In the genomic region with DNA sequence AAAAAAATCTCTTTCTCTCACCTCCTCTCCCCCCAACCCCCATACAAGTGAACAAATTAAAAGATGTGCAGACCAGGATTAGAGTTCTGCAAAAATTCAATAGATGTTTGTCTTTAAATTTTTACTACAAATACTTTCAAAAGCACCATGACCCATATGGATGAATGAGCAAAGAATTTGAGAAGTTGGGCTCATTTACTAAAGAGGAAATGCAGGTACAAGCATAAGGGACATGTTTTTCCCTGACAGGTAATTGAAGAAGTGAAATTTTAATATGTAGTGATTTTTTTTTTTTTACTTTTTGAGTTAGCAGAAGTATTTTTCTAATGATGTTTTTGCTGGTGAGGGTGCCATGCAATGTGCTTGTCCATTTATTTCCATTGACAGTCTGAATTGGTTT, we compare ENCODE assay signal across 19 cellular contexts. TPM values are rescaled to one million over a fixed set of nuclear protein-coding genes. Genes with fewer than 3 reads are reported as not detected.
DNase-seq lines count a peak whose midpoint lies in the region; ATAC-seq and TF ChIP-seq lines count a peak whose summit lies in the region.
"Had no signal": no experiment of that assay in that cellular context is flagged by ENCODE, and none has a peak within 500 bp of the region (broad histone marks: within the 10 kb centered on the region; RNA-seq: fewer than 3 reads in every experiment).

No MANE protein-coding gene starts in this region.

- peaks cover 53% of the 10 kb centered on the region; the same call in 1 of the 2 replicates for H3K79me2 ChIP-seq in OCI-LY7 (ENCODE audit: insufficient read depth, low read depth, low read length)
- H3K79me2 ChIP-seq in SK-N-SH (ENCODE audit: insufficient read depth) = peaks cover 62% of the 10 kb centered on the region

- peaks cover 72% of the 10 kb centered on the region for H3K4me1 Mint-ChIP-seq in activated naive CD8-positive, alpha-beta T cell (ENCODE audit: low read depth)
- H3K4me1 Mint-ChIP-seq in activated naive CD8-positive, alpha-beta T cell treated with anti-CD3 and anti-CD28 coated beads for 36 hours = peaks cover 48% of the 10 kb centered on the region
- H3K4me1 Mint-ChIP-seq in naive B cell (peaks cover 55 to 74% (median 69%) of the 10 kb centered on the region in 3 donors), CD14-positive monocyte (peaks cover 24% of the 10 kb centered on the region)
- peaks cover 6% of the 10 kb centered on the region for H3K4me1 Mint-ChIP-seq in activated CD8-positive, alpha-beta T cell treated with anti-CD3 and anti-CD28 coated beads, Interleukin-2, amount 10 ng/mL, durations not matched to agents 7 days and 5 days (ENCODE audit: low read depth)

- H3K36me3 ChIP-seq in OCI-LY7 (ENCODE audit: insufficient read depth, low read length) (no peaks in the 10 kb centered on the region), SK-N-SH (replicated peaks in 1 of 2; ENCODE audit: control insufficient read depth in 1 of 2, insufficient read depth in 2 of 2, low read length in 1 of 2) (peaks cover 0 to 3% of the 10 kb centered on the region in 2 experiments)

- H2AFZ ChIP-seq in OCI-LY7 (ENCODE audit: low read length) (no peak overlapping the region), SK-N-SH (ENCODE audit: low read depth) (no peak overlapping the region)
- H2AFZ ChIP-seq: GM23248 had no signal

- peak overlapping the region; percentile 66 for H3K27ac Mint-ChIP-seq in activated naive CD8-positive, alpha-beta T cell
- no peak overlapping the region for H3K27ac Mint-ChIP-seq in activated naive CD8-positive, alpha-beta T cell treated with anti-CD3 and anti-CD28 coated beads for 36 hours
- H3K27ac Mint-ChIP-seq in naive B cell (peak overlapping the region; percentile 47 to 95 (median 78)), CD14-positive monocyte (peak overlapping the region in 2 of 7 donors; percentile 36 to 59)
- H3K27ac Mint-ChIP-seq in activated CD8-positive, alpha-beta T cell treated with anti-CD3 and anti-CD28 coated beads, Interleukin-2, amount 10 ng/mL, durations not matched to agents 7 days and 5 days = no peak overlapping the region
- H3K27ac Mint-ChIP-seq: CD4-positive, alpha-beta memory T cell had no signal

- H3K27me3 ChIP-seq in SK-N-SH (ENCODE audit: insufficient read depth) = no peaks in the 10 kb centered on the region
- H3K27me3 ChIP-seq: BLaER1 treated with 17β-estradiol and CSF1 and Interleukin-3, amounts not matched to agents 10 nM and 100 nM had no signal

- CTCF ChIA-PET in OCI-LY7 (lab: Charles Lee; ENCODE audit: unreplicated experiment) = no interaction called here
- CTCF ChIA-PET in activated CD8-positive, alpha-beta T cell treated with anti-CD3 and anti-CD28 coated beads, Interleukin-2, amount 10 ng/mL, durations not matched to agents 7 days and 5 days (lab: Charles Lee) = no interaction called here
- CTCF ChIA-PET in SK-N-SH (lab: Yijun Ruan, JAX) = interaction anchor here (0.7 kb wide), 1 partner anchor 729 kb away, joined by 3 read pairs; no protein-coding TSS in a partner anchor

- no peak for TF ChIP-seq EP300 in SK-N-SH (IDR thresholded peaks at IDR 0.05; ENCODE audit: borderline replicate concordance in 1 of 2, low read depth in 1 of 2, low read length in 1 of 2)

- H3K36me3 Mint-ChIP-seq in activated naive CD8-positive, alpha-beta T cell = peaks cover 5% of the 10 kb centered on the region
- peaks cover 9% of the 10 kb centered on the region for H3K36me3 Mint-ChIP-seq in activated naive CD8-positive, alpha-beta T cell treated with anti-CD3 and anti-CD28 coated beads for 36 hours
- H3K36me3 Mint-ChIP-seq in naive B cell = no peaks in the 10 kb centered on the region
- H3K36me3 Mint-ChIP-seq in activated CD8-positive, alpha-beta T cell treated with anti-CD3 and anti-CD28 coated beads, Interleukin-2, amount 10 ng/mL, durations not matched to agents 7 days and 5 days (ENCODE audit: low read depth) = no peaks in the 10 kb centered on the region
- no peaks in the 10 kb centered on the region for H3K36me3 Mint-ChIP-seq in CD14-positive monocyte

- no TSS peak for BruUV-seq in OCI-LY7 (replicated peaks; lab: Mats Ljungman, UMichigan)

- ATAC-seq in naive B cell (ENCODE audit: low read depth in 2 of 2) = peak; percentile 87 to 90
- no peak for ATAC-seq in activated CD8-positive, alpha-beta T cell treated with anti-CD3 and anti-CD28 coated beads, Interleukin-2, amount 10 ng/mL, durations not matched to agents 7 days and 5 days
- no peak for ATAC-seq in GM21717 (IDR thresholded peaks at IDR 0.05; ENCODE audit: unreplicated experiment)

- no peak for DNase-seq in activated naive CD8-positive, alpha-beta T cell treated with anti-CD3 and anti-CD28 coated beads for 36 hours
- DNase-seq in OCI-LY7 (ENCODE audit: low spot score) (no peak), naive B cell (peak; percentile 40), CD14-positive monocyte (ENCODE audit: low spot score) (no peak), SK-N-SH (no peak)
- DNase-seq in activated CD8-positive, alpha-beta T cell treated with anti-CD3 and anti-CD28 coated beads, Interleukin-2, amount 10 ng/mL, durations not matched to agents 7 days and 5 days = no peak
- DNase-seq: AML-193; CD4-positive, alpha-beta memory T cell; DMS153; DND-41; GDM1; GM23248; H7; IMR-90; KG1 had no signal

- peaks cover 54% of the 10 kb centered on the region for H3K4me1 ChIP-seq in OCI-LY7 (ENCODE audit: insufficient read depth, low read length, poor library complexity, severe bottlenecking)
- H3K4me1 ChIP-seq in SK-N-SH (ENCODE audit: control insufficient read depth in 1 of 2, insufficient read depth in 2 of 2, low read depth in 1 of 2, low read length in 1 of 2) = no peaks in the 10 kb centered on the region; a peak in 1 of 4 replicates

- H3K9me2 ChIP-seq in OCI-LY7 (ENCODE audit: insufficient read depth, low read length) (no peaks in the 10 kb centered on the region), SK-N-SH (no peaks in the 10 kb centered on the region)

- H4K20me1 ChIP-seq in OCI-LY7 (ENCODE audit: insufficient read depth, low read length) (0 out of 2 replicates have a peak, but pooled peaks cover 5% of the 10 kb centered on the region), SK-N-SH (ENCODE audit: insufficient read depth) (peaks cover 14% of the 10 kb centered on the region; the same call in 1 of the 2 replicates)

- H3K27me3 Mint-ChIP-seq in activated naive CD8-positive, alpha-beta T cell = no peaks in the 10 kb centered on the region
- no peaks in the 10 kb centered on the region for H3K27me3 Mint-ChIP-seq in activated naive CD8-positive, alpha-beta T cell treated with anti-CD3 and anti-CD28 coated beads for 36 hours
- no peaks in the 10 kb centered on the region for H3K27me3 Mint-ChIP-seq in naive B cell
- H3K27me3 Mint-ChIP-seq in activated CD8-positive, alpha-beta T cell treated with anti-CD3 and anti-CD28 coated beads, Interleukin-2, amount 10 ng/mL, durations not matched to agents 7 days and 5 days (ENCODE audit: low read depth) = no peaks in the 10 kb centered on the region
- no peaks in the 10 kb centered on the region for H3K27me3 Mint-ChIP-seq in CD14-positive monocyte (ENCODE audit: low read depth in 3 of 3)
- H3K27me3 Mint-ChIP-seq: CD4-positive, alpha-beta memory T cell had no signal

- H3K4me2 ChIP-seq in OCI-LY7 (ENCODE audit: low read length) = peak overlapping the region; percentile 31
- H3K4me2 ChIP-seq in SK-N-SH = no peak overlapping the region
- H3K4me2 ChIP-seq: BLaER1 treated with 17β-estradiol and CSF1 and Interleukin-3, amounts not matched to agents 10 nM and 100 nM had no signal

- no peak for TF ChIP-seq RAD21 in SK-N-SH (IDR thresholded peaks at IDR 0.05; ENCODE audit: low read length)

- H3K9me3 ChIP-seq in OCI-LY7 (ENCODE audit: low read length) = peaks cover 8% of the 10 kb centered on the region; the same call in 1 of the 2 replicates
- H3K9me3 ChIP-seq in SK-N-SH = no peaks in the 10 kb centered on the region

- H3F3A ChIP-seq in SK-N-SH (replicated peaks; ENCODE audit: insufficient read depth) = no peaks in the 10 kb centered on the region

- TF ChIP-seq CTCF in OCI-LY7 (conservative IDR thresholded peaks at IDR 0.05; ENCODE audit: low read length) (no peak), CD14-positive monocyte (IDR thresholded peaks at IDR 0.05) (no peak), SK-N-SH (IDR thresholded peaks at IDR 0.05) (no peak)

- POLR2A ChIA-PET in OCI-LY7 (lab: Charles Lee) (interaction anchor here (0.8 to 1.5 kb wide), 3 partner anchors 8 to 22 kb away, joined by 3 to 7 read pairs (median 5); no protein-coding TSS in a partner anchor), SK-N-SH (lab: Yijun Ruan, JAX) (no interaction called here)
- POLR2A ChIA-PET in activated CD8-positive, alpha-beta T cell treated with anti-CD3 and anti-CD28 coated beads, Interleukin-2, amount 10 ng/mL, durations not matched to agents 7 days and 5 days (lab: Charles Lee) = no interaction called here

- H3K9ac ChIP-seq in SK-N-SH = no peak overlapping the region
- H3K9ac ChIP-seq: BLaER1 treated with 17β-estradiol and CSF1 and Interleukin-3, amounts not matched to agents 10 nM and 100 nM; GM23248 had no signal

- intact Hi-C loops in OCI-LY7 (cut with micrococcal nuclease; ENCODE audit: unreplicated experiment) = no loop called here
- intact Hi-C loops in CD14-positive monocyte (cut with micrococcal nuclease) = no loop called here

- H3K4me3 ChIP-seq in OCI-LY7 (ENCODE audit: low read depth, low read length, poor library complexity, severe bottlenecking) = no peak overlapping the region
- H3K4me3 ChIP-seq in SK-N-SH (ENCODE audit: low read depth in 2 of 2, low read length in 1 of 2) = no peak overlapping the region
- H3K4me3 ChIP-seq: BLaER1 treated with 17β-estradiol and CSF1 and Interleukin-3, amounts not matched to agents 10 nM and 100 nM; GM23248 had no signal

- no peak overlapping the region for H3K27ac ChIP-seq in OCI-LY7 (ENCODE audit: low read depth, low read length, poor library complexity, severe bottlenecking)
- H3K27ac ChIP-seq in SK-N-SH (ENCODE audit: low read depth in 2 of 2, low read length in 1 of 2) = no peak overlapping the region
- H3K27ac ChIP-seq: 22Rv1, GM23248 had no signal

- H3K4me3 Mint-ChIP-seq in activated naive CD8-positive, alpha-beta T cell = no peak overlapping the region
- H3K4me3 Mint-ChIP-seq in activated naive CD8-positive, alpha-beta T cell treated with anti-CD3 and anti-CD28 coated beads for 36 hours = no peak overlapping the region
- H3K4me3 Mint-ChIP-seq in naive B cell (peak overlapping the region; percentile 1 to 73 (median 32)), CD14-positive monocyte (no peak overlapping the region)
- H3K4me3 Mint-ChIP-seq in activated CD8-positive, alpha-beta T cell treated with anti-CD3 and anti-CD28 coated beads, Interleukin-2, amount 10 ng/mL, durations not matched to agents 7 days and 5 days = no peak overlapping the region
- H3K4me3 Mint-ChIP-seq: CD4-positive, alpha-beta memory T cell had no signal

- H3K9me3 Mint-ChIP-seq in activated naive CD8-positive, alpha-beta T cell (ENCODE audit: low read depth) = peaks cover 5% of the 10 kb centered on the region
- H3K9me3 Mint-ChIP-seq in activated naive CD8-positive, alpha-beta T cell treated with anti-CD3 and anti-CD28 coated beads for 36 hours = peaks cover 2% of the 10 kb centered on the region
- peaks cover 0 to 3% (median 0%) of the 10 kb centered on the region in 7 donors for H3K9me3 Mint-ChIP-seq in naive B cell
- no peaks in the 10 kb centered on the region for H3K9me3 Mint-ChIP-seq in activated CD8-positive, alpha-beta T cell treated with anti-CD3 and anti-CD28 coated beads, Interleukin-2, amount 10 ng/mL, durations not matched to agents 7 days and 5 days (ENCODE audit: insufficient read depth)
- H3K9me3 Mint-ChIP-seq in CD14-positive monocyte = no peaks in the 10 kb centered on the region
- H3K9me3 Mint-ChIP-seq: CD4-positive, alpha-beta memory T cell had no signal

RNA-seq across cellular contexts. Expression of gene PIK3CA, which starts 15.3 kb away (rescaled TPM):
- total RNA-seq in activated naive CD8-positive, alpha-beta T cell treated with anti-CD3 and anti-CD28 coated beads for 36 hours = 10 to 100 TPM; 16.8 to 19.0 TPM
- 6.9 and 9.0 TPM in 2 replicates for total RNA-seq in OCI-LY7 (2014; rRNA removed; shearing (Covaris generic))
- 17.8 and 19.7 TPM in 2 replicates for total RNA-seq in OCI-LY7 (2022)
- 10 to 100 TPM; 14.8 to 30.1 (median 22.9) TPM for polyA plus RNA-seq in naive B cell (ENCODE audit: low read depth in 6 of 6)
- total RNA-seq in activated CD8-positive, alpha-beta T cell treated with anti-CD3 and anti-CD28 coated beads, Interleukin-2, amount 10 ng/mL, durations not matched to agents 7 days and 5 days = 10 to 100 TPM; 22.3 to 23.9 TPM
- polyA plus RNA-seq in CD14-positive monocyte = 1 to 10 TPM; 9.4 to 9.5 TPM
- polyA plus RNA-seq in SK-N-SH (2012; rRNA removed) = 3.2 and 3.9 TPM in 2 replicates
- polyA plus RNA-seq in SK-N-SH (2012; cell fraction: cytosol; rRNA removed) = 5.3 and 5.7 TPM in 2 replicates
- 1.9 and 5.8 TPM in 2 replicates for polyA plus RNA-seq in SK-N-SH (2012; cell fraction: nucleus; rRNA removed)

Comparison
In these comparisons a context has a peak if more than half of its experiments do, and no peak if none do; other contexts are left out.
1. H3K27ac Mint-ChIP-seq: peak in activated naive CD8-positive, alpha-beta T cell (single experiment) and naive B cell (6 of 6); none in activated naive CD8-positive, alpha-beta T cell treated with anti-CD3 and anti-CD28 coated beads for 36 hours (single experiment) and activated CD8-positive, alpha-beta T cell treated with anti-CD3 and anti-CD28 coated beads, Interleukin-2, amount 10 ng/mL, durations not matched to agents 7 days and 5 days (single experiment).
2. H3K4me3 Mint-ChIP-seq: peak in naive B cell (8 of 8); none in activated naive CD8-positive, alpha-beta T cell (single experiment), activated naive CD8-positive, alpha-beta T cell treated with anti-CD3 and anti-CD28 coated beads for 36 hours (single experiment), activated CD8-positive, alpha-beta T cell treated with anti-CD3 and anti-CD28 coated beads, Interleukin-2, amount 10 ng/mL, durations not matched to agents 7 days and 5 days (single experiment) and CD14-positive monocyte (0 of 2).
3. ATAC-seq: peak in naive B cell (2 of 2); none in activated CD8-positive, alpha-beta T cell treated with anti-CD3 and anti-CD28 coated beads, Interleukin-2, amount 10 ng/mL, durations not matched to agents 7 days and 5 days (single experiment) and GM21717 (single experiment).